Comparison of ENCODE assay signal across 16 cellular contexts in the genomic region with DNA sequence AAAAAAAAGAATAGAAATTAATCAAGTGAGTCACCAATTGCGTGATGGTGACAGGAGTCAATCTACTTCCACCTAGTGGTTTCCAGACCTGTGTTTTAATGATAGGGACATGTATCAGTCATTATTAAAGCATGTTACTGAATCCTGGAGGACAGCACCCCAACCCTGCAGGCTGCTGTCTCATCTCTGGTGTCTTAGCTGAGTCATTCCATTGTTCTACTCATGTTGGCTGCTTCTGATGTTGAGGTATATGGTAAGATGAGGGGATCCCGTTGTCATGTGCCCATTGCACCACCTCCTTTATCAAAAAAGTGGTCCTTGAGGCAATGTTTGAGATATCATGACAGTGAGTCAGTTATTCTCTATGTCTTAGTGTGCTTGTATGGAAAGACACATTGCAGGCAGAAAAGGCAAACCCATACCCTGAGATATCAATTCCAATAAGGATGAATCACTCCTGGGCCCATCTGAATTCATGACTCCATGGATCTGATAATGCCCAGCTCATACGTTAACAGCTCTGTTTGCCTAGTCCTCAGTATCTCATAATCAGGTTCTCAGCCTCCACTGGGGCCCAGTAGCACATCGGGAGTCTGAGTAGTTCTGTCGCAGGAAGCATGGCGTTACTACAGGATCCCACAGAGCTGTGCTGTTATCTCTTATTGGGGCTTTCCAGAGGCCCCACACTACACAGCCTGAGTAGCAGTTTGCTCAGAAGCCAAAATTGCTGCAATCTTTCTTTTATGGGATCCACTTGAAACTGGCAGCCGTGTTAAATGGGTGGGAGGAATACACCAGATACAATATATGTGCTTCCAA. TPM values are rescaled to one million over a fixed set of nuclear protein-coding genes. Genes with fewer than 3 reads are reported as not detected.
DNase-seq lines count a peak whose midpoint lies in the region; ATAC-seq, FAIRE-seq and TF ChIP-seq lines count a peak whose summit lies in the region.
"Had no signal": no experiment of that assay in that cellular context is flagged by ENCODE, and none has a peak within 500 bp of the region (broad histone marks: within the 10 kb centered on the region; RNA-seq: fewer than 3 reads in every experiment).

No MANE protein-coding gene starts in this region.

- H3K4me1 ChIP-seq in upper lobe of left lung (no peaks in the 10 kb centered on the region), right atrium auricular region (no peaks in the 10 kb centered on the region)
- H3K4me1 ChIP-seq: breast epithelium, upper lobe of right lung had no signal

- 82 to 83% methylated on average over 7 of the region's 7 CpGs for WGBS in upper lobe of left lung, 2 donors

- TF ChIP-seq POLR2A in upper lobe of left lung (IDR thresholded peaks at IDR 0.05) = no peak

- DNase-seq in stimulated activated CD4-positive, alpha-beta T cell treated with anti-CD3 and anti-CD28 coated beads, Interleukin-12 subunit alpha, Interleukin-12 subunit beta, amount 100 ng/mL, for 48 hours (ENCODE audit: low read depth in 2 of 3, low spot score in 1 of 3) = peak in 2 of 3 donors; percentile 6 to 22
- DNase-seq in stimulated activated CD4-positive, alpha-beta T cell treated with anti-CD3 and anti-CD28 coated beads, Interleukin-4, amount 100 ng/mL, for 1 hour = no peak
- peak; percentile 91 for DNase-seq in NCI-H226
- DNase-seq in bronchial epithelial cell (ENCODE audit: low read depth) = peak; percentile 77
- no peak for DNase-seq in stimulated activated naive CD8-positive, alpha-beta T cell treated with anti-CD3 and anti-CD28 coated beads, Interleukin-15, Interleukin-2, amounts not matched to agents 100 U/mL and 50 U/mL, for 24 hours
- DNase-seq in upper lobe of left lung = no peak
- no peak for DNase-seq in right atrium auricular region (ENCODE audit: low spot score)
- DNase-seq: activated CD4-positive, alpha-beta T cell treated with anti-CD3 and anti-CD28 coated beads, Interleukin-2, amount 10 ng/mL, durations not matched to agents 24 days and 14 days; activated effector memory CD4-positive, alpha-beta T cell treated with anti-CD3 and anti-CD28 coated beads, Interleukin-2, amount 50 U/mL, for 16 hours; effector CD4-positive, alpha-beta T cell; naive thymus-derived CD4-positive, alpha-beta T cell; NCI-H2029 treated with DMSO at 0.1 percent for 48 hours; T-helper 17 cell; upper lobe of right lung had no signal

- ATAC-seq in stimulated activated naive CD8-positive, alpha-beta T cell treated with anti-CD3 and anti-CD28 coated beads, Interleukin-15, Interleukin-2, amounts not matched to agents 100 U/mL and 50 U/mL, for 24 hours = peak; percentile 71
- ATAC-seq in upper lobe of left lung (ENCODE audit: low FRiP score in 2 of 2) = no peak
- ATAC-seq: naive thymus-derived CD4-positive, alpha-beta T cell; T-helper 17 cell; upper lobe of right lung had no signal

- H3K36me3 ChIP-seq in bronchial epithelial cell (ENCODE audit: control insufficient read depth, insufficient read depth, low read length) (no peaks in the 10 kb centered on the region), upper lobe of left lung (peaks cover 0 to 6% (median 4%) of the 10 kb centered on the region in 4 donors), right atrium auricular region (no peaks in the 10 kb centered on the region)
- H3K36me3 ChIP-seq: breast epithelium, upper lobe of right lung had no signal

- H3K9me3 ChIP-seq in upper lobe of left lung (no peaks in the 10 kb centered on the region), right atrium auricular region (no peaks in the 10 kb centered on the region)
- H3K9me3 ChIP-seq: breast epithelium, upper lobe of right lung had no signal

- H3K27ac ChIP-seq in upper lobe of left lung = no peak overlapping the region
- H3K27ac ChIP-seq in right atrium auricular region = no peak overlapping the region
- H3K27ac ChIP-seq: breast epithelium, HL-60, upper lobe of right lung had no signal

- no peak for TF ChIP-seq CTCF in bronchial epithelial cell (IDR thresholded peaks at IDR 0.05; ENCODE audit: insufficient read depth, low read length, severe bottlenecking)
- TF ChIP-seq CTCF in upper lobe of left lung (IDR thresholded peaks at IDR 0.05) = no peak
- no peak for TF ChIP-seq CTCF in right atrium auricular region (IDR thresholded peaks at IDR 0.05)

- no peak for FAIRE-seq in bronchial epithelial cell (lab: Jason Lieb, UNC)

- H3K4me3 ChIP-seq in bronchial epithelial cell (ENCODE audit: low read depth, low read length) = no peak overlapping the region
- no peak overlapping the region for H3K4me3 ChIP-seq in upper lobe of left lung
- H3K4me3 ChIP-seq in right atrium auricular region = no peak overlapping the region
- H3K4me3 ChIP-seq: breast epithelium, upper lobe of right lung had no signal

- no peaks in the 10 kb centered on the region for H3K27me3 ChIP-seq in bronchial epithelial cell (ENCODE audit: control insufficient read depth, insufficient read depth, low read length)
- no peaks in the 10 kb centered on the region for H3K27me3 ChIP-seq in upper lobe of left lung
- H3K27me3 ChIP-seq in right atrium auricular region = no peaks in the 10 kb centered on the region
- H3K27me3 ChIP-seq: breast epithelium, upper lobe of right lung had no signal

- TF ChIP-seq EP300 in upper lobe of left lung (IDR thresholded peaks at IDR 0.05) = no peak

RNA-seq across cellular contexts. Expression of a gene that starts 31.2 kb away (rescaled TPM):
- total RNA-seq in bronchial epithelial cell = 48.3 and 55.5 TPM in 2 replicates
- total RNA-seq in upper lobe of left lung = 100 to 1,000 TPM in 3 of 6 donors, 10 to 100 TPM in 3; 47.1 to 174 (median 107) TPM
- 10 to 100 TPM in 1 of 2 donors, 1 to 10 TPM in 1; 6.3 to 17.5 TPM for total RNA-seq in right atrium auricular region

Comparison
In these comparisons a context has a peak if more than half of its experiments do, and no peak if none do; other contexts are left out.
1. DNase-seq: peak in stimulated activated CD4-positive, alpha-beta T cell treated with anti-CD3 and anti-CD28 coated beads, Interleukin-12 subunit alpha, Interleukin-12 subunit beta, amount 100 ng/mL, for 48 hours (2 of 3), NCI-H226 (single experiment) and bronchial epithelial cell (single experiment); none in stimulated activated CD4-positive, alpha-beta T cell treated with anti-CD3 and anti-CD28 coated beads, Interleukin-4, amount 100 ng/mL, for 1 hour (single experiment), stimulated activated naive CD8-positive, alpha-beta T cell treated with anti-CD3 and anti-CD28 coated beads, Interleukin-15, Interleukin-2, amounts not matched to agents 100 U/mL and 50 U/mL, for 24 hours (single experiment), upper lobe of left lung (0 of 2) and right atrium auricular region (single experiment).